16 cellular contexts compared by ENCODE assay signal in genomic region chr6:109490708-109491107, GRCh38. TPM values are rescaled to one million over a fixed set of nuclear protein-coding genes. Genes with fewer than 3 reads are reported as not detected.
A peak's percentile ranks its signal among the peaks of the same experiment; 100 is the strongest.
DNase-seq lines count a peak whose midpoint lies in the region; ATAC-seq and TF ChIP-seq lines count a peak whose summit lies in the region.
"Had no signal": no experiment of that assay in that cellular context is flagged by ENCODE, and none has a peak within 500 bp of the region (broad histone marks: within the 10 kb centered on the region; RNA-seq: fewer than 3 reads in every experiment).

No MANE protein-coding gene starts in this region.

- H3K27me3 Mint-ChIP-seq in activated CD8-positive, alpha-beta memory T cell treated with anti-CD3 and anti-CD28 coated beads, Interleukin-2, amount 10 ng/mL, durations not matched to agents 7 days and 5 days, result peaks cover 5% of the 10 kb centered on the region

- peaks cover 31% of the 10 kb centered on the region for H3K4me1 Mint-ChIP-seq in activated CD8-positive, alpha-beta memory T cell treated with anti-CD3 and anti-CD28 coated beads, Interleukin-2, amount 10 ng/mL, durations not matched to agents 7 days and 5 days

- TF ChIP-seq EP300 in suprapubic skin (IDR thresholded peaks at IDR 0.05), result no peak

- no peak overlapping the region; the same call in 1 of the 2 replicates for H3K9ac ChIP-seq in iPS-20b (ENCODE audit: low read depth, low read length)

- no peak for TF ChIP-seq POLR2A in suprapubic skin (IDR thresholded peaks at IDR 0.05)

- no peak for TF ChIP-seq CTCF in WERI-Rb-1 (IDR thresholded peaks at IDR 0.05; ENCODE audit: low read depth, low read length)
- TF ChIP-seq CTCF in upper lobe of right lung (IDR thresholded peaks at IDR 0.05), result no peak
- TF ChIP-seq CTCF in suprapubic skin (IDR thresholded peaks at IDR 0.05), result no peak

- H3K36me3 Mint-ChIP-seq in activated CD8-positive, alpha-beta memory T cell treated with anti-CD3 and anti-CD28 coated beads, Interleukin-2, amount 10 ng/mL, durations not matched to agents 7 days and 5 days, result no peaks in the 10 kb centered on the region

- H3K9me3 ChIP-seq in WERI-Rb-1 (ENCODE audit: severe bottlenecking) (no peaks in the 10 kb centered on the region), iPS-20b (ENCODE audit: insufficient read depth, low read depth, low read length) (no peaks in the 10 kb centered on the region), upper lobe of right lung (no peaks in the 10 kb centered on the region), suprapubic skin (no peaks in the 10 kb centered on the region)
- H3K9me3 ChIP-seq: colonic mucosa, esophagus squamous epithelium, heart left ventricle, left ventricle myocardium inferior had no signal

- H3K4me3 ChIP-seq in WERI-Rb-1 (ENCODE audit: low read depth, low read length) (no peak overlapping the region), iPS-20b (ENCODE audit: low read length) (no peak overlapping the region), upper lobe of right lung (no peak overlapping the region), suprapubic skin (no peak overlapping the region)
- H3K4me3 ChIP-seq: colonic mucosa, esophagus squamous epithelium, heart left ventricle, left ventricle myocardium inferior had no signal

- no peaks in the 10 kb centered on the region for H3K36me3 ChIP-seq in WERI-Rb-1
- H3K36me3 ChIP-seq in iPS-20b (ENCODE audit: insufficient read depth, low read depth, low read length), result no peaks in the 10 kb centered on the region
- H3K36me3 ChIP-seq in upper lobe of right lung, result no peaks in the 10 kb centered on the region
- no peaks in the 10 kb centered on the region for H3K36me3 ChIP-seq in suprapubic skin
- H3K36me3 ChIP-seq: colonic mucosa, esophagus squamous epithelium, heart left ventricle, left ventricle myocardium inferior had no signal

- H3K27ac ChIP-seq in WERI-Rb-1, result no peak overlapping the region
- peak overlapping the region; percentile 57 for H3K27ac ChIP-seq in iPS-20b (ENCODE audit: low read length)
- H3K27ac ChIP-seq in upper lobe of right lung, result peak overlapping the region; percentile 24
- H3K27ac ChIP-seq in suprapubic skin, result no peak overlapping the region
- H3K27ac ChIP-seq: colonic mucosa, heart left ventricle, left ventricle myocardium inferior had no signal

- WGBS in suprapubic skin, result 73% methylated on average over 2 of the region's 2 CpGs

- no peak for DNase-seq in activated CD8-positive, alpha-beta memory T cell treated with anti-CD3 and anti-CD28 coated beads, Interleukin-2, amount 10 ng/mL, durations not matched to agents 7 days and 5 days
- no peak for DNase-seq in activated CD8-positive, alpha-beta memory T cell treated with anti-CD3 and anti-CD28 coated beads, Interleukin-2, amount 50 U/mL, for 48 hours
- DNase-seq in WERI-Rb-1 (peak; percentile 16), upper lobe of right lung (no peak), suprapubic skin (ENCODE audit: low spot score in 2 of 2) (no peak)
- DNase-seq in stimulated activated naive CD4-positive, alpha-beta T cell treated with Interleukin-2 at 50 U/mL for 16 hours (lab: John Stamatoyannopoulos, UW), result no peak
- DNase-seq: colonic mucosa; esophagus squamous epithelium; heart left ventricle; left ventricle myocardium inferior; PC-3; stimulated activated CD4-positive, alpha-beta T cell treated with anti-CD3 and anti-CD28 coated beads, Interleukin-2, amount 100 ng/mL, for 24 hours; stimulated activated CD8-positive, alpha-beta memory T cell treated with anti-CD3 and anti-CD28 coated beads, Interleukin-4, amount 100 ng/mL, for 48 hours had no signal

- peak overlapping the region; percentile 57 for H3K4me3 Mint-ChIP-seq in activated CD8-positive, alpha-beta memory T cell treated with anti-CD3 and anti-CD28 coated beads, Interleukin-2, amount 10 ng/mL, durations not matched to agents 7 days and 5 days

- H3K9me3 Mint-ChIP-seq in activated CD8-positive, alpha-beta memory T cell treated with anti-CD3 and anti-CD28 coated beads, Interleukin-2, amount 10 ng/mL, durations not matched to agents 7 days and 5 days (ENCODE audit: low read depth), result no peaks in the 10 kb centered on the region

- intact Hi-C loops in upper lobe of right lung (cut with DNase I), result no loop called here

- H3K4me1 ChIP-seq in iPS-20b (ENCODE audit: insufficient read depth, low read length), result peaks cover 36% of the 10 kb centered on the region
- peaks cover 5% of the 10 kb centered on the region for H3K4me1 ChIP-seq in upper lobe of right lung
- H3K4me1 ChIP-seq in suprapubic skin, result no peaks in the 10 kb centered on the region
- H3K4me1 ChIP-seq: colonic mucosa, heart left ventricle, left ventricle myocardium inferior had no signal

- peak overlapping the region; percentile 91 for H3K27ac Mint-ChIP-seq in activated CD8-positive, alpha-beta memory T cell treated with anti-CD3 and anti-CD28 coated beads, Interleukin-2, amount 10 ng/mL, durations not matched to agents 7 days and 5 days

- ATAC-seq in activated CD8-positive, alpha-beta memory T cell treated with anti-CD3 and anti-CD28 coated beads, Interleukin-2, amount 10 ng/mL, durations not matched to agents 7 days and 5 days, result no peak
- ATAC-seq in upper lobe of right lung (no peak), HG03571 (IDR thresholded peaks at IDR 0.05; ENCODE audit: unreplicated experiment) (no peak)
- ATAC-seq: heart left ventricle, SK-N-SH treated with all-trans-retinoic acid at 6 μM for 48 hours had no signal

- H3K27me3 ChIP-seq in WERI-Rb-1 (ENCODE audit: insufficient read depth, low read depth, severe bottlenecking), result no peaks in the 10 kb centered on the region
- no peaks in the 10 kb centered on the region for H3K27me3 ChIP-seq in iPS-20b (ENCODE audit: insufficient read depth, low read length)
- H3K27me3 ChIP-seq in upper lobe of right lung, result no peaks in the 10 kb centered on the region
- no peaks in the 10 kb centered on the region for H3K27me3 ChIP-seq in suprapubic skin
- H3K27me3 ChIP-seq: colonic mucosa, esophagus squamous epithelium, heart left ventricle had no signal

- CTCF ChIA-PET in activated CD8-positive, alpha-beta memory T cell treated with anti-CD3 and anti-CD28 coated beads, Interleukin-2, amount 10 ng/mL, durations not matched to agents 7 days and 5 days (lab: Charles Lee), result interaction anchor here (0.8 to 3.4 kb wide), 9 partner anchors 9 to 549 kb away, joined by 3 to 17 read pairs (median 6); partner anchors contain the start of genes MICAL1 and ZBTB24

RNA-seq across cellular contexts. Expression of gene ZBTB24, which starts 7.7 kb away (rescaled TPM):
- 10 to 100 TPM; 17.5 to 22.7 TPM for total RNA-seq in activated CD8-positive, alpha-beta memory T cell treated with anti-CD3 and anti-CD28 coated beads, Interleukin-2, amount 10 ng/mL, durations not matched to agents 7 days and 5 days
- total RNA-seq in upper lobe of right lung (8.5 TPM), suprapubic skin (10 to 100 TPM in 3 of 4 donors, 1 to 10 TPM in 1; 8.1 to 11.6 (median 11.2) TPM)

RNA-seq across cellular contexts. Expression of gene MICAL1, which starts 35.1 kb away (rescaled TPM):
- total RNA-seq in activated CD8-positive, alpha-beta memory T cell treated with anti-CD3 and anti-CD28 coated beads, Interleukin-2, amount 10 ng/mL, durations not matched to agents 7 days and 5 days, result 10 to 100 TPM; 86.0 to 93.1 TPM
- total RNA-seq in upper lobe of right lung, result 53.6 TPM
- total RNA-seq in suprapubic skin, result 10 to 100 TPM; 22.0 to 45.9 (median 28.8) TPM

RNA-seq across cellular contexts. Expression of gene SMPD2, which starts 50.2 kb away (rescaled TPM):
- 10 to 100 TPM; 14.3 to 14.6 TPM for total RNA-seq in activated CD8-positive, alpha-beta memory T cell treated with anti-CD3 and anti-CD28 coated beads, Interleukin-2, amount 10 ng/mL, durations not matched to agents 7 days and 5 days
- total RNA-seq in upper lobe of right lung, result 15.4 TPM
- 10 to 100 TPM; 21.8 to 34.5 (median 28.1) TPM for total RNA-seq in suprapubic skin

RNA-seq across cellular contexts. Expression of gene PPIL6, which starts 50.3 kb away (rescaled TPM):
- under 1 TPM in 1 of 2 experiments, not detected in 1; 0.21 TPM for total RNA-seq in activated CD8-positive, alpha-beta memory T cell treated with anti-CD3 and anti-CD28 coated beads, Interleukin-2, amount 10 ng/mL, durations not matched to agents 7 days and 5 days
- total RNA-seq in upper lobe of right lung (4.2 TPM), suprapubic skin (1 to 10 TPM; 1.7 to 7.9 (median 3.2) TPM)

Comparison
In these comparisons a context has a peak if more than half of its experiments do, and no peak if none do; other contexts are left out.
1. H3K27ac ChIP-seq: peak in iPS-20b (single experiment) and upper lobe of right lung (single experiment); none in WERI-Rb-1 (single experiment) and suprapubic skin (single experiment).